Comparison of ENCODE assay signal across 8 cellular contexts in the genomic region with DNA sequence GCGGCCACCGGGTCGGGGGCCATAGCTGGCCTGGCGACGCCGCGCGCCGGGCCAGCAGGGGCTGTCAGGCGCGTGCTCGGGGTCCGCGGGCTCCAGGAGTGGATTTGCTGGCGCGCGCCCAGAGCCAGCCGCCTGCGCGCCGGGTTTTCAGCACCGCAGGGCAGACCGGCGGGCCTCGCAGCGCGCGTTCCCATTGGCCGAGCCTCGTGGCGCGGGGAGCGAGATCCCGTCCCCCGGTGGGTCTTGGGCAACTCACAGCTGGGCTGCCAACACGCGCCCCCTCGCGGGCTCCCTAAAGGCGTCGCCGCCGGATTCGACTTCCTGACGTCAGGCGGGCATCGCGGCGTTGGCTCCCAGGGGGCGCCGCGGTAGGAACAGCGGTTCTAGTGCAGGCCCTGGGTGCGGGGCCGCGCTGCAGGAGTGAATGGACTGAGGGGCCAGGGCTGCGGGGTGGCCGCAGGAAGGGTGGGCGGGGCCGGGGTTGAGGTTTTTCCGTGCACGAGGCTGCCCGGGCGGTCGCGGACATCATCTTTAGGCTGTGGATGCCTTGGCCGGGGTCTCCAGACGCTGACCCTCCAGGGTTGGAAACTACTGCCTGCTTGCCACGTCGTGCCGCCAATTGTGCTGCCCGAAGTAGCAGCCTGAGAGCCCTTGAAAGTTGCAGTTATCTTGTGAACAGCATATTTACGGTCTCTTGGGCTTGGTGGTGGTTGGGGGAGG.
A peak's percentile ranks its signal among the peaks of the same experiment; 100 is the strongest.
DNase-seq lines count a peak whose midpoint lies in the region; ATAC-seq and TF ChIP-seq lines count a peak whose summit lies in the region.

A gene (minus strand): TSS at position 268 of the 720 bp plus-strand sequence. CDS start 74 bp downstream, at position 194.

- no peaks in the 10 kb centered on the region for H3K9me3 Mint-ChIP-seq in T-helper 2 cell treated with Interferon-gamma antibody and Interleukin-4, amounts not matched to agents 5 μg/mL and 100 μg/mL, for 36 hours

- H3K36me3 Mint-ChIP-seq in T-helper 2 cell treated with Interferon-gamma antibody and Interleukin-4, amounts not matched to agents 5 μg/mL and 100 μg/mL, for 36 hours (ENCODE audit: low read depth): peaks cover 31% of the 10 kb centered on the region

- TF ChIP-seq CTCF in GM12872 (IDR thresholded peaks at IDR 0.05; ENCODE audit: insufficient read depth, low read depth, low read length) (peak; percentile 65), astrocyte of the cerebellum (IDR thresholded peaks at IDR 0.05; ENCODE audit: low read depth, low read length, missing control alignments) (peak; percentile 50)

- H3K27me3 Mint-ChIP-seq in T-helper 2 cell treated with Interferon-gamma antibody and Interleukin-4, amounts not matched to agents 5 μg/mL and 100 μg/mL, for 36 hours (ENCODE audit: low read depth): no peaks in the 10 kb centered on the region

- H3K27ac Mint-ChIP-seq in T-helper 2 cell treated with Interferon-gamma antibody and Interleukin-4, amounts not matched to agents 5 μg/mL and 100 μg/mL, for 36 hours: peak within 1 kb of the TSS; percentile 98

- peak within 1 kb of the TSS; percentile 97 for H3K4me3 Mint-ChIP-seq in T-helper 2 cell treated with Interferon-gamma antibody and Interleukin-4, amounts not matched to agents 5 μg/mL and 100 μg/mL, for 36 hours

- DNase-seq in NCI-H187 (lab: John Stamatoyannopoulos, UW): peak; percentile 62 to 93
- peak; percentile 94 for DNase-seq in T-helper 2 cell treated with Interferon-gamma antibody and Interleukin-4, amounts not matched to agents 5 μg/mL and 100 μg/mL, for 36 hours (ENCODE audit: low spot score)
- no peak for DNase-seq in astrocyte of the cerebellum (ENCODE audit: low read depth)
- peak; percentile 97 for DNase-seq in hepatic stellate cell (ENCODE audit: low spot score)
- peak; percentile 93 for DNase-seq in putamen (ENCODE audit: low spot score)
- DNase-seq in OCI-M2 (lab: John Stamatoyannopoulos, UW; ENCODE audit: unreplicated experiment): no peak

- ATAC-seq in HG02759 (IDR thresholded peaks at IDR 0.05; ENCODE audit: unreplicated experiment): peak; percentile 63

- H3K4me3 ChIP-seq in astrocyte of the cerebellum (ENCODE audit: low read depth, low read length): peak within 1 kb of the TSS; percentile 72

- in situ Hi-C loops in astrocyte of the cerebellum (cut with HindIII; ENCODE audit: low sequenced_read_pairs): loop anchor here (10.0 kb wide), 2 partner anchors 108 to 288 kb away; no protein-coding TSS in a partner anchor

- peaks cover 12% of the 10 kb centered on the region for H3K4me1 Mint-ChIP-seq in T-helper 2 cell treated with Interferon-gamma antibody and Interleukin-4, amounts not matched to agents 5 μg/mL and 100 μg/mL, for 36 hours (ENCODE audit: low read depth)

Comparison
In these comparisons a context has a peak if more than half of its experiments do, and no peak if none do; other contexts are left out.
1. DNase-seq: peak in NCI-H187 (2 of 2), T-helper 2 cell treated with Interferon-gamma antibody and Interleukin-4, amounts not matched to agents 5 μg/mL and 100 μg/mL, for 36 hours (single experiment), hepatic stellate cell (single experiment) and putamen (single experiment); none in astrocyte of the cerebellum (single experiment) and OCI-M2 (single experiment).